8 cellular contexts compared by ENCODE assay signal in the genomic region with DNA sequence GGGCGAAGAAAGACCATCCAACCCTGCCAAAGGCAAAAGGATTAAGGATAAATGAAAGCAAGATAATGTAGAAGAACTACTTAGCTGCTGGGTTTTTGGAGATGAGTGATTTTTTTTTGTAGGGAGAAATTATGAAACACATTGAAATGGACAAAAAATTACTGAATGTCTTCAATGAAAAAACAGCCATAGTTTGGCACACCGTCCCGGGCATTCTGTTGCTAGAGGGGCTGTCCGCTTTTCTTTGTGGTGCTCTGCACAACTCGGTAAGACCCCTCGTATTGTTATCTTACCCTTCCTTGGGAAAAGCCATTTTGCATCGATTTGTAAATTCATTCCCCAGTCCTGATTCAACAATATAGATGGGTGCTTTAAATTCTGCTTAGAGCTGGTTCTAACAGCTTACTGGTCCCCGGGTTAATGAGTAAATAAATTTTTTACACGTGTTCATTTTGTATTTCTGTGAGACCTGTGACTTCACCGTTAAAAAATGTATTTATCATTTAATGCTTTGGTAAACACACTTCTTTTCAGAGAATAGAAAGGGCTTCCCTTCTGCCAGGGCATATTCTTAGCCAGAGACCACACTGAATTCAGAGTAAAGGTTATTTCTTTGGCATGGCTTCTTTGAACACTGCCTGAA. TPM values are rescaled to one million over a fixed set of nuclear protein-coding genes. Genes with fewer than 3 reads are reported as not detected.
DNase-seq lines count a peak whose midpoint lies in the region; ATAC-seq, FAIRE-seq and TF ChIP-seq lines count a peak whose summit lies in the region.

No MANE protein-coding gene starts in this region.

- peak; percentile 28 to 54 for DNase-seq in A549 (ENCODE audit: low read depth in 1 of 2, low spot score in 1 of 2)
- DNase-seq in HT-29 (ENCODE audit: low spot score), result peak; percentile 73
- DNase-seq in astrocyte of the cerebellum (ENCODE audit: low read depth), result no peak
- DNase-seq in lung (ENCODE audit: low spot score), result no peak
- DNase-seq in erythroblast (lab: John Stamatoyannopoulos, UW), result no peak
- DNase-seq in OCI-M2 (lab: John Stamatoyannopoulos, UW; ENCODE audit: unreplicated experiment), result no peak
- DNase-seq in SK-N-DZ (ENCODE audit: low spot score), result no peak
- DNase-seq in stimulated activated naive CD4-positive, alpha-beta T cell treated with Interleukin-2 at 50 U/mL for 16 hours (lab: John Stamatoyannopoulos, UW), result no peak

- POLR2A ChIA-PET in A549 (lab: Yijun Ruan, JAX), result interaction anchor here (0.5 to 4.2 kb wide), 19 partner anchors 9 to 97 kb away, joined by 3 to 48 read pairs (median 8); partner anchors contain the start of genes MATN3 and WDR35

- H3K27ac ChIP-seq in A549 (peak overlapping the region; percentile 92 to 96), lung (ENCODE audit: low read depth in 1 of 2, low read length in 1 of 2) (peak overlapping the region; percentile 82 to 90)

- no peak for FAIRE-seq in A549 (lab: Jason Lieb, UNC)

- TF ChIP-seq RAD21 in A549 (conservative IDR thresholded peaks at IDR 0.05 in 1 of 2, IDR thresholded peaks at IDR 0.05 in 1 of 2), result no peak

- CTCF ChIA-PET in A549 (lab: Yijun Ruan, JAX), result interaction anchor here (0.9 to 1.9 kb wide), 12 partner anchors 10 to 274 kb away, joined by 3 to 8 read pairs (median 4); partner anchors contain the start of gene SDC1

- no peaks in the 10 kb centered on the region for H3K36me3 ChIP-seq in lung (ENCODE audit: control insufficient read depth in 2 of 2, insufficient read depth in 2 of 2, low read length in 2 of 2)

- H3K4me1 ChIP-seq in A549 (peaks cover 31% of the 10 kb centered on the region), lung (ENCODE audit: control insufficient read depth in 2 of 2, insufficient read depth in 2 of 2, low read length in 2 of 2) (peaks cover 0 to 16% of the 10 kb centered on the region in 2 donors)

- TF ChIP-seq CTCF in A549 (IDR thresholded peaks at IDR 0.05) (no peak), astrocyte of the cerebellum (IDR thresholded peaks at IDR 0.05; ENCODE audit: low read depth, low read length, missing control alignments) (no peak), lung (IDR thresholded peaks at IDR 0.05; ENCODE audit: control extremely low read depth, extremely low read depth) (no peak)

- peak overlapping the region; percentile 87 for H3K4me2 ChIP-seq in A549

- no peaks in the 10 kb centered on the region for H3K9me3 ChIP-seq in A549
- no peaks in the 10 kb centered on the region for H3K9me3 ChIP-seq in lung (ENCODE audit: control insufficient read depth in 2 of 2, insufficient read depth in 1 of 2, low read length in 1 of 2)

- WGBS in A549 (ENCODE audit: missing lambda C conversion rate), result under 1% methylated on average over 10 of the region's 10 CpGs
- 3 to 4% methylated on average over 10 of the region's 10 CpGs for WGBS in lung, 2 donors

- H3K4me3 ChIP-seq in A549, result peak overlapping the region; percentile 63
- H3K4me3 ChIP-seq in astrocyte of the cerebellum (ENCODE audit: low read depth, low read length), result peak overlapping the region; percentile 89
- H3K4me3 ChIP-seq in lung, result no peak overlapping the region

- no peak for TF ChIP-seq EP300 in A549 (IDR thresholded peaks at IDR 0.05)

- ATAC-seq in A549, result peak; percentile 5; a peak in 4 of 6 replicates
- ATAC-seq in lung (ENCODE audit: insufficient read depth, low FRiP score), result no peak

- no peaks in the 10 kb centered on the region for H3K27me3 ChIP-seq in lung (ENCODE audit: control insufficient read depth, insufficient read depth)

- TF ChIP-seq POLR2A in A549 (IDR thresholded peaks at IDR 0.05; ENCODE audit: low read length) (no peak), erythroblast (IDR thresholded peaks at IDR 0.05; ENCODE audit: low read length) (no peak)

- in situ Hi-C loops in astrocyte of the cerebellum (cut with HindIII; ENCODE audit: low sequenced_read_pairs), result no loop called here

TF ChIP-seq in A549, 52 proteins besides CTCF, POLR2A, EP300 and RAD21:
- TF ChIP-seq RFX5 (IDR thresholded peaks at IDR 0.05), result no peak
- TF ChIP-seq PHF8 (IDR thresholded peaks at IDR 0.05; ENCODE audit: borderline replicate concordance, low read depth), result 0 out of 2 replicates have a peak, but pooled peaks have one; percentile 1
- 0 out of 2 replicates have a peak, but pooled peaks have one; percentile 74 for TF ChIP-seq TFCP2L1 (CRISPR knock-in tag; IDR thresholded peaks at IDR 0.05)
- TF ChIP-seq, protein P1, sequence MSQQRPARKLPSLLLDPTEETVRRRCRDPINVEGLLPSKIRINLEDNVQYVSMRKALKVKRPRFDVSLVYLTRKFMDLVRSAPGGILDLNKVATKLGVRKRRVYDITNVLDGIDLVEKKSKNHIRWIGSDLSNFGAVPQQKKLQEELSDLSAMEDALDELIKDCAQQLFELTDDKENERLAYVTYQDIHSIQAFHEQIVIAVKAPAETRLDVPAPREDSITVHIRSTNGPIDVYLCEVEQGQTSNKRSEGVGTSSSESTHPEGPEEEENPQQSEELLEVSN (IDR thresholded peaks at IDR 0.05; ENCODE audit: borderline replicate concordance, low read depth), result no peak
- TF ChIP-seq MAX (IDR thresholded peaks at IDR 0.05), result no peak; the same call in 1 of the 2 replicates
- no peak for TF ChIP-seq NFE2L2 (conservative IDR thresholded peaks at IDR 0.05; ENCODE audit: low read length)
- no peak for TF ChIP-seq ELK1 (IDR thresholded peaks at IDR 0.05; ENCODE audit: low read depth, low read length)
- TF ChIP-seq HOXB5 (CRISPR knock-in tag; IDR thresholded peaks at IDR 0.05), result no peak
- TF ChIP-seq CHD2 (IDR thresholded peaks at IDR 0.05; ENCODE audit: low read length, partially characterized antibody), result no peak
- TF ChIP-seq FOSB (CRISPR knock-in tag; IDR thresholded peaks at IDR 0.05), result 0 out of 2 replicates have a peak, but pooled peaks have one; percentile 38
- no peak for TF ChIP-seq POLR2AphosphoS2 (conservative IDR thresholded peaks at IDR 0.05; ENCODE audit: low read length)
- TF ChIP-seq HEYL (CRISPR knock-in tag; IDR thresholded peaks at IDR 0.05), result no peak
- TF ChIP-seq FOSL2 (IDR thresholded peaks at IDR 0.05), result no peak
- TF ChIP-seq FOSL2 (CRISPR knock-in tag; IDR thresholded peaks at IDR 0.05), result peak; percentile 36
- no peak for TF ChIP-seq HDAC2 (IDR thresholded peaks at IDR 0.05)
- TF ChIP-seq ZSCAN20 (CRISPR knock-in tag; IDR thresholded peaks at IDR 0.05), result no peak
- no peak for TF ChIP-seq BHLHE40 (IDR thresholded peaks at IDR 0.05; ENCODE audit: low read depth, low read length)
TF ChIP-seq in A549: peak in this region for 4.

RNA-seq across cellular contexts. Expression of gene LAPTM4A, which starts 0.9 kb away (rescaled TPM):
- polyA plus RNA-seq in A549 (2011; rRNA removed), result 509 and 655 TPM in 2 replicates
- polyA plus RNA-seq in A549 (2012; cell fraction: cytosol; rRNA removed), result 170 and 174 TPM in 2 replicates
- 95.3 and 126 TPM in 2 replicates for polyA plus RNA-seq in A549 (2012; cell fraction: nucleus; rRNA removed)
- 225 to 284 TPM (median 275 TPM) in 3 replicates for polyA plus RNA-seq in A549 (2017; fragmentation: RNase III; extraction: RNeasy Plus Mini Kit Qiagen cat#74134 plus additional on column Dnase treatment)
- 110 and 132 TPM in 2 replicates for polyA minus RNA-seq in A549 (2011; rRNA and poly(A)+ RNA removed)
- 22.7 and 26.8 TPM in 2 replicates for total RNA-seq in HT-29 (2014; rRNA removed; shearing (Covaris generic))
- total RNA-seq in lung, result 100 to 1,000 TPM; 173 to 234 TPM
- 100 to 1,000 TPM; 155 to 236 TPM for polyA plus RNA-seq in lung
- 49.3 and 50.3 TPM in 2 replicates for polyA plus RNA-seq in SK-N-DZ (2014; cell fraction: cytosol; rRNA removed)
- polyA plus RNA-seq in SK-N-DZ (2014; cell fraction: nucleus; rRNA removed), result 24.4 and 25.4 TPM in 2 replicates

RNA-seq across cellular contexts. Expression of gene MATN3, which starts 39.9 kb away (rescaled TPM):
- 16.8 and 21.1 TPM in 2 replicates for polyA plus RNA-seq in A549 (2011; rRNA removed)
- 10.2 and 11.0 TPM in 2 replicates for polyA plus RNA-seq in A549 (2012; cell fraction: cytosol; rRNA removed)
- 11.2 and 12.3 TPM in 2 replicates for polyA plus RNA-seq in A549 (2012; cell fraction: nucleus; rRNA removed)
- polyA plus RNA-seq in A549 (2017; fragmentation: RNase III; extraction: RNeasy Plus Mini Kit Qiagen cat#74134 plus additional on column Dnase treatment), result 11.2 to 17.2 TPM (median 14.2 TPM) in 3 replicates
- 7.5 and 7.6 TPM in 2 replicates for polyA minus RNA-seq in A549 (2011; rRNA and poly(A)+ RNA removed)
- total RNA-seq in HT-29 (2014; rRNA removed; shearing (Covaris generic)), result 0.26 and 1.0 TPM in 2 replicates
- 1 to 10 TPM; 2.9 to 3.6 TPM for total RNA-seq in lung
- 1 to 10 TPM; 2.7 to 3.1 TPM for polyA plus RNA-seq in lung
- 1.6 and 2.1 TPM in 2 replicates for polyA plus RNA-seq in SK-N-DZ (2014; cell fraction: cytosol; rRNA removed)
- 1.8 and 3.2 TPM in 2 replicates for polyA plus RNA-seq in SK-N-DZ (2014; cell fraction: nucleus; rRNA removed)

Comparison
In these comparisons a context has a peak if more than half of its experiments do, and no peak if none do; other contexts are left out.
1. DNase-seq: peak in A549 (2 of 2) and HT-29 (single experiment); none in astrocyte of the cerebellum (single experiment), lung (single experiment), erythroblast (0 of 2), OCI-M2 (single experiment), SK-N-DZ (single experiment) and stimulated activated naive CD4-positive, alpha-beta T cell treated with Interleukin-2 at 50 U/mL for 16 hours (single experiment).